In genomic region chr11:83845797-83846196, GRCh38 we compare ENCODE assay signal across 32 cellular contexts.
"Had no signal": no experiment of that assay in that cellular context is flagged by ENCODE, and none has a peak within 500 bp of the region (broad histone marks: within the 10 kb centered on the region; RNA-seq: fewer than 3 reads in every experiment).

No MANE protein-coding gene starts in this region.

- H3K27me3 ChIP-seq: brain microvascular endothelial cell, dorsolateral prefrontal cortex, gastrocnemius medialis had no signal

- H3K36me3 Mint-ChIP-seq: activated naive CD8-positive, alpha-beta T cell had no signal

- DNase-seq: activated B cell treated with CpG ODN at 0.5 μM for 24 hours; activated CD4-positive, alpha-beta T cell treated with anti-CD3 and anti-CD28 coated beads for 48 hours; activated CD4-positive, alpha-beta T cell treated with anti-CD3 and anti-CD28 coated beads, Interleukin-2, amount 50 U/mL, for 1 hour; activated CD4-positive, alpha-beta T cell treated with anti-CD3 and anti-CD28 coated beads, Interleukin-2, amount 50 U/mL, for 48 hours; activated CD8-positive, alpha-beta memory T cell treated with anti-CD3 and anti-CD28 coated beads for 24 hours; activated CD8-positive, alpha-beta T cell treated with anti-CD3 and anti-CD28 coated beads for 36 hours; activated effector memory CD4-positive, alpha-beta T cell treated with Interleukin-2 at 50 U/mL for 16 hours; activated gamma-delta T cell treated with Interleukin-2 at 50 U/mL for 16 hours; activated naive CD4-positive, alpha-beta T cell treated with anti-CD3 and anti-CD28 coated beads, Interleukin-2, amount 50 U/mL, for 16 hours; activated naive CD4-positive, alpha-beta T cell treated with Interleukin-2 at 50 U/mL for 16 hours; activated T-cell treated with anti-CD3 and anti-CD28 coated beads, Interleukin-2, amount 50 U/mL, for 4 hours; amniotic stem cell; anterior cingulate cortex; brain microvascular endothelial cell; dorsolateral prefrontal cortex; effector memory CD4-positive, alpha-beta T cell; endodermal cell; foreskin fibroblast; gastrocnemius medialis; glutamatergic neuron; T-helper 1 cell; T-helper 17 cell; T1000; WERI-Rb-1 had no signal

- H3K27me3 Mint-ChIP-seq: activated B cell treated with CpG ODN at 0.5 μM for 24 hours; central memory CD8-positive, alpha-beta T cell; dendritic cell treated with granulocyte-macrophage colony-stimulating factor and Interleukin-4, amounts not matched to agents 40 ng/mL and 50 ng/mL, for 4 days had no signal

- H3K36me3 ChIP-seq: brain microvascular endothelial cell, gastrocnemius medialis, WERI-Rb-1 had no signal

- H3K9me3 Mint-ChIP-seq: activated B cell treated with CpG ODN at 0.5 μM for 24 hours; activated CD8-positive, alpha-beta T cell treated with anti-CD3 and anti-CD28 coated beads for 36 hours; activated T-cell treated with anti-CD3 and anti-CD28 coated beads, Interleukin-2, amount 50 U/mL, for 4 hours; dendritic cell treated with granulocyte-macrophage colony-stimulating factor and Interleukin-4, amounts not matched to agents 40 ng/mL and 50 ng/mL, for 4 days; endodermal cell; T-helper 2 cell treated with Interferon-gamma antibody and Interleukin-4, amounts not matched to agents 5 μg/mL and 100 μg/mL, for 36 hours had no signal

- H3K4me1 Mint-ChIP-seq: activated B cell treated with CpG ODN at 0.5 μM for 24 hours; activated T-helper 17 cell treated with anti-CD3 and anti-CD28 coated beads, Interleukin-2, amount 50 U/mL, for 72 hours; central memory CD8-positive, alpha-beta T cell; endodermal cell; T-helper 17 cell had no signal

- H3K27ac Mint-ChIP-seq: activated B cell treated with CpG ODN at 0.5 μM for 24 hours; activated CD8-positive, alpha-beta T cell treated with anti-CD3 and anti-CD28 coated beads for 36 hours; activated naive CD8-positive, alpha-beta T cell; activated T-helper 17 cell treated with anti-CD3 and anti-CD28 coated beads, Interleukin-2, amount 50 U/mL, for 72 hours; dendritic cell treated with granulocyte-macrophage colony-stimulating factor and Interleukin-4, amounts not matched to agents 40 ng/mL and 50 ng/mL, for 4 days; endodermal cell; T-helper 17 cell; T-helper 2 cell treated with Interferon-gamma antibody and Interleukin-4, amounts not matched to agents 5 μg/mL and 100 μg/mL, for 36 hours had no signal

- H3K4me1 ChIP-seq: gastrocnemius medialis had no signal

- ATAC-seq: activated CD4-positive, CD25-positive, alpha-beta regulatory T cell treated with anti-CD3 and anti-CD28 coated beads, Interleukin-2, amount 50 U/mL, for 24 hours; activated CD8-positive, alpha-beta T cell treated with anti-CD3 and anti-CD28 coated beads for 36 hours; activated T-cell treated with anti-CD3 and anti-CD28 coated beads, Interleukin-2, amount 50 U/mL, for 4 hours; activated T-helper 17 cell treated with anti-CD3 and anti-CD28 coated beads, Interleukin-2, amount 50 U/mL, for 72 hours; esophagus mucosa; gastrocnemius medialis; T-helper 17 cell had no signal

- H3K4me3 Mint-ChIP-seq: activated B cell treated with CpG ODN at 0.5 μM for 24 hours; activated CD8-positive, alpha-beta T cell treated with anti-CD3 and anti-CD28 coated beads for 36 hours; activated naive CD8-positive, alpha-beta T cell; activated T-cell treated with anti-CD3 and anti-CD28 coated beads, Interleukin-2, amount 50 U/mL, for 4 hours; activated T-helper 17 cell treated with anti-CD3 and anti-CD28 coated beads, Interleukin-2, amount 50 U/mL, for 72 hours; central memory CD8-positive, alpha-beta T cell; dendritic cell treated with granulocyte-macrophage colony-stimulating factor and Interleukin-4, amounts not matched to agents 40 ng/mL and 50 ng/mL, for 4 days; endodermal cell; T-helper 17 cell; T-helper 2 cell treated with Interferon-gamma antibody and Interleukin-4, amounts not matched to agents 5 μg/mL and 100 μg/mL, for 36 hours had no signal

- H3K9me3 ChIP-seq: gastrocnemius medialis had no signal

- H3K4me3 ChIP-seq: coronary artery, dorsolateral prefrontal cortex, gastrocnemius medialis had no signal

- H3K27ac ChIP-seq: brain microvascular endothelial cell, coronary artery, gastrocnemius medialis, WERI-Rb-1 had no signal
